18 cellular contexts compared by ENCODE assay signal in genomic region chr2:57490746-57491145, GRCh38.
"Had no signal": no experiment of that assay in that cellular context is flagged by ENCODE, and none has a peak within 500 bp of the region (broad histone marks: within the 10 kb centered on the region; RNA-seq: fewer than 3 reads in every experiment).

No MANE protein-coding gene starts in this region.

- H3K4me1 Mint-ChIP-seq: activated naive CD8-positive, alpha-beta T cell treated with anti-CD3 and anti-CD28 coated beads, Interleukin-2, amount 10 ng/mL, durations not matched to agents 7 days and 5 days; naive B cell; neural progenitor cell had no signal

- H3K36me3 Mint-ChIP-seq: activated naive CD8-positive, alpha-beta T cell treated with anti-CD3 and anti-CD28 coated beads, Interleukin-2, amount 10 ng/mL, durations not matched to agents 7 days and 5 days; naive B cell; neural progenitor cell had no signal

- H3K4me3 ChIP-seq: neural progenitor cell, ovary, thoracic aorta, upper lobe of right lung had no signal

- H3K4me1 ChIP-seq: neural progenitor cell, upper lobe of right lung had no signal

- H3K36me3 ChIP-seq: brain microvascular endothelial cell, neural progenitor cell, ovary, thoracic aorta, upper lobe of right lung had no signal

- H3K27ac ChIP-seq: brain microvascular endothelial cell, neural progenitor cell, ovary, thoracic aorta, upper lobe of right lung had no signal

- H3K9me3 ChIP-seq: ovary, thoracic aorta had no signal

- H3K27me3 Mint-ChIP-seq: dendritic cell treated with granulocyte-macrophage colony-stimulating factor and Interleukin-4, amounts not matched to agents 40 ng/mL and 50 ng/mL, for 4 days; naive B cell had no signal

- DNase-seq: activated CD4-positive, alpha-beta T cell treated with anti-CD3 and anti-CD28 coated beads, Interleukin-2, amount 50 U/mL, for 4 hours; activated CD4-positive, CD25-positive, alpha-beta regulatory T cell treated with anti-CD3 and anti-CD28 coated beads, Interleukin-2, amount 50 U/mL, for 72 hours; activated naive CD4-positive, alpha-beta T cell; activated naive CD8-positive, alpha-beta T cell treated with anti-CD3 and anti-CD28 coated beads, Interleukin-2, amount 10 ng/mL, durations not matched to agents 7 days and 5 days; activated T-cell treated with anti-CD3 and anti-CD28 coated beads for 4 hours; anterior cingulate cortex; brain microvascular endothelial cell; cerebellar nuclear complex; effector memory CD4-positive, alpha-beta T cell; naive B cell; ovary; stimulated activated CD4-positive, alpha-beta T cell treated with anti-CD3 and anti-CD28 coated beads, Interleukin-1b, Interleukin-23, amount 100 ng/mL, for 48 hours; T1000; upper lobe of right lung had no signal

- H3K27me3 ChIP-seq: brain microvascular endothelial cell, neural progenitor cell, ovary, upper lobe of right lung had no signal

- ATAC-seq: sciatic nerve, upper lobe of right lung had no signal

- H3K4me3 Mint-ChIP-seq: activated naive CD8-positive, alpha-beta T cell treated with anti-CD3 and anti-CD28 coated beads, Interleukin-2, amount 10 ng/mL, durations not matched to agents 7 days and 5 days; dendritic cell treated with granulocyte-macrophage colony-stimulating factor and Interleukin-4, amounts not matched to agents 40 ng/mL and 50 ng/mL, for 4 days; naive B cell; neural progenitor cell had no signal

- H3K27ac Mint-ChIP-seq: activated naive CD8-positive, alpha-beta T cell treated with anti-CD3 and anti-CD28 coated beads, Interleukin-2, amount 10 ng/mL, durations not matched to agents 7 days and 5 days; dendritic cell treated with granulocyte-macrophage colony-stimulating factor and Interleukin-4, amounts not matched to agents 40 ng/mL and 50 ng/mL, for 4 days; naive B cell; neural progenitor cell had no signal

- H3K9me3 Mint-ChIP-seq: activated naive CD8-positive, alpha-beta T cell treated with anti-CD3 and anti-CD28 coated beads, Interleukin-2, amount 10 ng/mL, durations not matched to agents 7 days and 5 days; dendritic cell treated with granulocyte-macrophage colony-stimulating factor and Interleukin-4, amounts not matched to agents 40 ng/mL and 50 ng/mL, for 4 days; neural progenitor cell had no signal
